ENCODE assay signal across 35 cellular contexts in the genomic region with DNA sequence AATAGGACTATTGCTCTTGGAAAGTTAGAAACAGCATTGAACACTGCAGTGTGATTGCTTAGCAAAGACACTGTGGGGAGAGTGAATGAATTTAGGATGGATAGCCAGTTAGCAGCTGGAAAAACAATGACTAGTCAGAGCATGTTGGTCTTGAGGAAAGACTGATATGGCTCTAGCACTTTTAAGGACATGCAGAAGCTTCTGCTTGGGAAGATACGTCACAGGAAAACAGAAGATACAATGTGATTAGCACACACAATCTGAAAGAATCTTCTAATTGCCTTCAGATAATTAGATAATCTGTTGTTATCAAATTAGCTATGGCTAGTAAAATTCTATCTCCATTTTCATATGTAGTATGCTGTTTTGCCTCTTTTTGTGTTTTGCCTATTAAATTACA.
"Had no signal": no experiment of that assay in that cellular context is flagged by ENCODE, and none has a peak within 500 bp of the region (broad histone marks: within the 10 kb centered on the region; RNA-seq: fewer than 3 reads in every experiment).

No MANE protein-coding gene starts in this region.

- H3K27me3 ChIP-seq: breast epithelium, Peyer's patch, SJSA1 had no signal

- H3K27ac Mint-ChIP-seq: activated CD4-positive, alpha-beta memory T cell treated with anti-CD3 and anti-CD28 coated beads, Interleukin-2, amount 10 ng/mL, durations not matched to agents 7 days and 5 days; activated CD8-positive, alpha-beta memory T cell treated with anti-CD3 and anti-CD28 coated beads, Interleukin-2, amount 10 ng/mL, durations not matched to agents 7 days and 5 days; activated naive CD8-positive, alpha-beta T cell treated with anti-CD3 and anti-CD28 coated beads for 36 hours; activated T-cell treated with anti-CD3 and anti-CD28 coated beads, Interleukin-2, amount 50 U/mL, for 72 hours; activated T-helper 17 cell treated with anti-CD3 and anti-CD28 coated beads, Interleukin-2, amount 50 U/mL, for 72 hours had no signal

- H3K36me3 Mint-ChIP-seq: activated CD8-positive, alpha-beta memory T cell treated with anti-CD3 and anti-CD28 coated beads, Interleukin-2, amount 10 ng/mL, durations not matched to agents 7 days and 5 days; activated naive CD8-positive, alpha-beta T cell treated with anti-CD3 and anti-CD28 coated beads for 36 hours had no signal

- H3K36me3 ChIP-seq: Peyer's patch, SJSA1, WERI-Rb-1 had no signal

- H3K4me1 ChIP-seq: breast epithelium, Peyer's patch, SJSA1 had no signal

- H3K4me3 ChIP-seq: breast epithelium, Peyer's patch, SJSA1 had no signal

- H3K27me3 Mint-ChIP-seq: activated CD4-positive, alpha-beta memory T cell treated with anti-CD3 and anti-CD28 coated beads, Interleukin-2, amount 10 ng/mL, durations not matched to agents 7 days and 5 days; activated CD8-positive, alpha-beta memory T cell treated with anti-CD3 and anti-CD28 coated beads, Interleukin-2, amount 10 ng/mL, durations not matched to agents 7 days and 5 days; activated naive CD8-positive, alpha-beta T cell treated with anti-CD3 and anti-CD28 coated beads for 36 hours; activated T-helper 17 cell treated with anti-CD3 and anti-CD28 coated beads, Interleukin-2, amount 50 U/mL, for 72 hours had no signal

- H3K4me3 Mint-ChIP-seq: activated CD4-positive, alpha-beta memory T cell treated with anti-CD3 and anti-CD28 coated beads, Interleukin-2, amount 10 ng/mL, durations not matched to agents 7 days and 5 days; activated CD8-positive, alpha-beta memory T cell treated with anti-CD3 and anti-CD28 coated beads, Interleukin-2, amount 10 ng/mL, durations not matched to agents 7 days and 5 days; activated naive CD8-positive, alpha-beta T cell treated with anti-CD3 and anti-CD28 coated beads for 36 hours; activated T-cell treated with anti-CD3 and anti-CD28 coated beads, Interleukin-2, amount 50 U/mL, for 72 hours; activated T-helper 17 cell treated with anti-CD3 and anti-CD28 coated beads, Interleukin-2, amount 50 U/mL, for 72 hours had no signal

- H3K4me1 Mint-ChIP-seq: activated CD4-positive, alpha-beta memory T cell treated with anti-CD3 and anti-CD28 coated beads, Interleukin-2, amount 10 ng/mL, durations not matched to agents 7 days and 5 days; activated CD8-positive, alpha-beta memory T cell treated with anti-CD3 and anti-CD28 coated beads, Interleukin-2, amount 10 ng/mL, durations not matched to agents 7 days and 5 days; activated naive CD8-positive, alpha-beta T cell treated with anti-CD3 and anti-CD28 coated beads for 36 hours; activated T-helper 17 cell treated with anti-CD3 and anti-CD28 coated beads, Interleukin-2, amount 50 U/mL, for 72 hours had no signal

- DNase-seq: activated CD4-positive, alpha-beta memory T cell treated with anti-CD3 and anti-CD28 coated beads, Interleukin-2, amount 10 ng/mL, durations not matched to agents 7 days and 5 days; activated CD4-positive, alpha-beta T cell treated with anti-CD3 and anti-CD28 coated beads for 1 hour; activated CD4-positive, alpha-beta T cell treated with anti-CD3 and anti-CD28 coated beads for 48 hours; activated CD4-positive, CD25-positive, alpha-beta regulatory T cell; activated CD8-positive, alpha-beta memory T cell treated with anti-CD3 and anti-CD28 coated beads for 24 hours; activated CD8-positive, alpha-beta memory T cell treated with anti-CD3 and anti-CD28 coated beads, Interleukin-2, amount 10 ng/mL, durations not matched to agents 7 days and 5 days; activated effector memory CD4-positive, alpha-beta T cell treated with anti-CD3 and anti-CD28 coated beads, Interleukin-2, amount 50 U/mL, for 16 hours; activated naive CD4-positive, alpha-beta T cell; activated naive CD4-positive, alpha-beta T cell treated with anti-CD3 and anti-CD28 coated beads, Interleukin-2, amount 50 U/mL, for 16 hours; activated naive CD8-positive, alpha-beta T cell treated with anti-CD3 and anti-CD28 coated beads for 36 hours; activated T-cell treated with anti-CD3 and anti-CD28 coated beads, Interleukin-2, amount 50 U/mL, for 1 hour; activated T-cell treated with anti-CD3 and anti-CD28 coated beads, Interleukin-2, amount 50 U/mL, for 72 hours; amniotic stem cell; aorta; NCI-H1048; NCI-H1105 treated with DMSO at 0.1 percent for 48 hours; NCI-H1436; NCI-H1694; NCI-H1930; NCI-H2081 treated with DMSO at 0.1 percent for 48 hours; NCI-H2227 treated with DMSO at 0.1 percent for 48 hours; NCI-H446; NCI-H524; NCI-H69; NK-92 treated with Interleukin-12 subunit alpha and Interleukin-12 subunit beta, amount 100 ng/mL, for 24 hours; PC-3; Peyer's patch; T1000; WERI-Rb-1 had no signal

- H3K9me3 ChIP-seq: breast epithelium, Peyer's patch, SJSA1 had no signal

- H3K27ac ChIP-seq: breast epithelium, KMS-11, Peyer's patch, RWPE1, SJSA1, WERI-Rb-1 had no signal

- H3K4me2 ChIP-seq: KMS-11 had no signal

- H3K9ac ChIP-seq: KMS-11 had no signal

- ATAC-seq: activated CD8-positive, alpha-beta memory T cell treated with anti-CD3 and anti-CD28 coated beads, Interleukin-2, amount 10 ng/mL, durations not matched to agents 7 days and 5 days; activated T-cell treated with anti-CD3 and anti-CD28 coated beads, Interleukin-2, amount 50 U/mL, for 72 hours; activated T-helper 17 cell treated with anti-CD3 and anti-CD28 coated beads, Interleukin-2, amount 50 U/mL, for 72 hours; PC-3; Right ventricle myocardium inferior had no signal
